9 cellular contexts compared by ENCODE assay signal in genomic region chr3:182364723-182365650, GRCh38.
A peak's percentile ranks its signal among the peaks of the same experiment; 100 is the strongest.
DNase-seq lines count a peak whose midpoint lies in the region; ATAC-seq and TF ChIP-seq lines count a peak whose summit lies in the region.
"Had no signal": no experiment of that assay in that cellular context is flagged by ENCODE, and none has a peak within 500 bp of the region (broad histone marks: within the 10 kb centered on the region; RNA-seq: fewer than 3 reads in every experiment).

No MANE protein-coding gene starts in this region.

- intact Hi-C loops in cardiac septum (cut with DNase I) = no loop called here

- H3K27ac ChIP-seq in VCaP (peak overlapping the region; percentile 19), layer of hippocampus (ENCODE audit: low read depth, low read length) (peak overlapping the region; percentile 71)

- TF ChIP-seq CTCF in VCaP (conservative IDR thresholded peaks at IDR 0.05) = no peak; the same call in 1 of the 2 replicates

- H3K27me3 ChIP-seq in layer of hippocampus (ENCODE audit: control insufficient read depth, insufficient read depth, low read length) = no peaks in the 10 kb centered on the region

- ATAC-seq in GM21526 (IDR thresholded peaks at IDR 0.05; ENCODE audit: low FRiP score, unreplicated experiment) (no peak), HG03378 (IDR thresholded peaks at IDR 0.05; ENCODE audit: unreplicated experiment) (no peak)

- DNase-seq in C1 segment of cervical spinal cord (lab: John Stamatoyannopoulos, UW) = peak; percentile 6 to 82 (median 67)
- DNase-seq in NCI-H2029 (lab: John Stamatoyannopoulos, UW) = peak; percentile 99
- DNase-seq in activated effector memory CD4-positive, alpha-beta T cell treated with anti-CD3 and anti-CD28 coated beads, Interleukin-2, amount 50 U/mL, for 16 hours = no peak
- no peak for DNase-seq in cardiac septum (ENCODE audit: low spot score)
- DNase-seq: activated naive CD8-positive, alpha-beta T cell treated with anti-CD3 and anti-CD28 coated beads for 36 hours had no signal

Comparison
In these comparisons a context has a peak if more than half of its experiments do, and no peak if none do; other contexts are left out.
1. DNase-seq: peak in C1 segment of cervical spinal cord (14 of 14) and NCI-H2029 (single experiment); none in activated effector memory CD4-positive, alpha-beta T cell treated with anti-CD3 and anti-CD28 coated beads, Interleukin-2, amount 50 U/mL, for 16 hours (single experiment) and cardiac septum (single experiment).